In genomic region chr1:236438614-236439013, GRCh38 we compare ENCODE assay signal across 37 cellular contexts. TPM values are rescaled to one million over a fixed set of nuclear protein-coding genes. Genes with fewer than 3 reads are reported as not detected.
DNase-seq lines count a peak whose midpoint lies in the region; ATAC-seq, FAIRE-seq and TF ChIP-seq lines count a peak whose summit lies in the region.
"Had no signal": no experiment of that assay in that cellular context is flagged by ENCODE, and none has a peak within 500 bp of the region (broad histone marks: within the 10 kb centered on the region; RNA-seq: fewer than 3 reads in every experiment).

No MANE protein-coding gene starts in this region.

- H3K9me1 ChIP-seq in K562 (ENCODE audit: control insufficient read depth, insufficient read depth, low read length): no peaks in the 10 kb centered on the region

- no peaks in the 10 kb centered on the region for H3K79me2 ChIP-seq in K562 (ENCODE audit: control insufficient read depth, insufficient read depth, low read length)

- H3K9me3 Mint-ChIP-seq in endodermal cell: peaks cover 22% of the 10 kb centered on the region
- H3K9me3 Mint-ChIP-seq: CD4-positive, alpha-beta T cell; CD8-positive, alpha-beta memory T cell; CD8-positive, alpha-beta T cell had no signal

- H3K27me3 ChIP-seq in K562 (ENCODE audit: control insufficient read depth in 2 of 2, insufficient read depth in 2 of 2, low read length in 2 of 2) (no peaks in the 10 kb centered on the region), endodermal cell (ENCODE audit: control insufficient read depth, insufficient read depth, low read length, poor library complexity, severe bottlenecking) (no peaks in the 10 kb centered on the region)
- H3K27me3 ChIP-seq: BLaER1; BLaER1 treated with 17β-estradiol and CSF1 and Interleukin-3, amounts not matched to agents 10 nM and 100 nM had no signal

- DNase-seq in D721Med (ENCODE audit: insufficient read length, low spot score) (no peak), K562 (ENCODE audit: extremely low read depth in 1 of 4, low spot score in 3 of 4) (no peak), endodermal cell (no peak), HuH-7 (ENCODE audit: low spot score) (no peak), NCI-H1417 (lab: John Stamatoyannopoulos, UW) (no peak), head of caudate nucleus (no peak)
- DNase-seq: 8988T; ACHN; AML-193; BE2C; C1 segment of cervical spinal cord; Caco-2; Calu3; CD4-positive, alpha-beta memory T cell; CD4-positive, alpha-beta T cell; CD4-positive, CD25-positive, alpha-beta regulatory T cell; CD8-positive, alpha-beta memory T cell; CD8-positive, alpha-beta T cell; COR-L47; DMS 273 treated with DMSO at 0.1 percent for 48 hours; DMS153; DMS53; DMS79; DMS79 treated with DMSO at 0.1 percent for 48 hours; DND-41; EL had no signal

- no peaks in the 10 kb centered on the region for H4K20me1 ChIP-seq in K562 (replicated peaks; ENCODE audit: control insufficient read depth, insufficient read depth, low read length)
- H4K20me1 ChIP-seq: BLaER1; BLaER1 treated with 17β-estradiol and CSF1 and Interleukin-3, amounts not matched to agents 10 nM and 100 nM had no signal

- ATAC-seq in K562: peak; percentile 73
- ATAC-seq: A549; CD8-positive, alpha-beta T cell had no signal

- H3K36me3 ChIP-seq in K562 (ENCODE audit: control insufficient read depth, insufficient read depth, low read length) (peaks cover 19% of the 10 kb centered on the region; the same call in 2 of the 3 replicates), endodermal cell (ENCODE audit: control insufficient read depth, insufficient read depth, low read length) (peaks cover 7% of the 10 kb centered on the region)
- H3K36me3 ChIP-seq: BE2C; BLaER1; BLaER1 treated with 17β-estradiol and CSF1 and Interleukin-3, amounts not matched to agents 10 nM and 100 nM had no signal

- H3K4me3 ChIP-seq in K562 (no peak overlapping the region), endodermal cell (ENCODE audit: low read length) (peak overlapping the region; percentile 18)
- H3K4me3 ChIP-seq: A549; BLaER1; BLaER1 treated with 17β-estradiol and CSF1 and Interleukin-3, amounts not matched to agents 10 nM and 100 nM had no signal

- H3K27ac ChIP-seq in K562 (ENCODE audit: extremely low read depth, low read depth, low read length) (no peak overlapping the region), endodermal cell (ENCODE audit: low read depth, low read length) (no peak overlapping the region)
- H3K27ac ChIP-seq: 22Rv1; A549; BLaER1; BLaER1 treated with 17β-estradiol and CSF1 and Interleukin-3, amounts not matched to agents 10 nM and 100 nM; C4-2B had no signal

- in situ Hi-C loops in K562 (cut with MboI): no loop called here

- TF ChIP-seq CTCF in D721Med (IDR thresholded peaks at IDR 0.05; ENCODE audit: insufficient read depth, missing control alignments) (no peak), K562 (IDR thresholded peaks at IDR 0.05 in 2 of 3, conservative IDR thresholded peaks at IDR 0.05 in 1 of 3; ENCODE audit: insufficient read depth in 2 of 3, low read depth in 1 of 3, low read length in 3 of 3) (no peak), endodermal cell (conservative IDR thresholded peaks at IDR 0.05) (no peak)

- peaks cover 13% of the 10 kb centered on the region for H3K27me3 Mint-ChIP-seq in endodermal cell (ENCODE audit: insufficient read depth)
- H3K27me3 Mint-ChIP-seq: CD4-positive, alpha-beta memory T cell; CD4-positive, alpha-beta T cell; CD4-positive, CD25-positive, alpha-beta regulatory T cell; CD8-positive, alpha-beta memory T cell had no signal

- POLR2A ChIA-PET in K562 (lab: Yijun Ruan, JAX): interaction anchor here (0.7 to 1.9 kb wide), 2 partner anchors 8 to 13 kb away, joined by 3 to 4 read pairs; no protein-coding TSS in a partner anchor

- H3K4me2 ChIP-seq in K562 (ENCODE audit: insufficient read depth, low read length): no peak overlapping the region; the same call in 1 of the 2 replicates
- H3K4me2 ChIP-seq: A549; BLaER1; BLaER1 treated with 17β-estradiol and CSF1 and Interleukin-3, amounts not matched to agents 10 nM and 100 nM had no signal

- H3K4me1 Mint-ChIP-seq in endodermal cell: peaks cover 4% of the 10 kb centered on the region
- H3K4me1 Mint-ChIP-seq: B cell; CD14-positive monocyte; CD4-positive, CD25-positive, alpha-beta regulatory T cell had no signal

- FAIRE-seq in D721Med (lab: Jason Lieb, UNC): peak; percentile 44
- FAIRE-seq in K562 (lab: Jason Lieb, UNC): no peak
- FAIRE-seq: A204.1, A549 had no signal

- no peak overlapping the region for H3K4me3 Mint-ChIP-seq in endodermal cell
- H3K4me3 Mint-ChIP-seq: B cell; CD14-positive monocyte; CD4-positive, alpha-beta T cell; CD4-positive, CD25-positive, alpha-beta regulatory T cell; CD8-positive, alpha-beta memory T cell; CD8-positive, alpha-beta T cell had no signal

- no peak for TF ChIP-seq RAD21 in K562 (CRISPR knock-in tag; conservative IDR thresholded peaks at IDR 0.05 in 1 of 2, IDR thresholded peaks at IDR 0.05 in 1 of 2)

- H3K4me1 ChIP-seq in K562 (replicated peaks in 1 of 2; ENCODE audit: control insufficient read depth in 2 of 2, insufficient read depth in 2 of 2, low read length in 2 of 2) (no peaks in the 10 kb centered on the region), endodermal cell (ENCODE audit: control insufficient read depth, insufficient read depth, low read length) (no peaks in the 10 kb centered on the region)
- H3K4me1 ChIP-seq: A549; BE2C; BLaER1; BLaER1 treated with 17β-estradiol and CSF1 and Interleukin-3, amounts not matched to agents 10 nM and 100 nM had no signal

- no TSS peak for BruUV-seq in K562 (replicated peaks; lab: Mats Ljungman, UMichigan)

- peaks cover 20% of the 10 kb centered on the region for H3K36me3 Mint-ChIP-seq in endodermal cell (ENCODE audit: low read depth)
- H3K36me3 Mint-ChIP-seq: CD14-positive monocyte; CD8-positive, alpha-beta T cell had no signal

- H2AFZ ChIP-seq in K562 (ENCODE audit: low read depth, low read length): no peak overlapping the region

- TF ChIP-seq POLR2A in K562 (conservative IDR thresholded peaks at IDR 0.05): no peak

- H3K9ac ChIP-seq in K562 (ENCODE audit: insufficient read depth in 1 of 2, low read depth in 2 of 2, low read length in 2 of 2) (no peak overlapping the region), endodermal cell (ENCODE audit: extremely low read depth, low read length, poor library complexity, severe bottlenecking) (no peak overlapping the region)
- H3K9ac ChIP-seq: BLaER1; BLaER1 treated with 17β-estradiol and CSF1 and Interleukin-3, amounts not matched to agents 10 nM and 100 nM had no signal

- no peak for TF ChIP-seq EP300 in K562 (IDR thresholded peaks at IDR 0.05; ENCODE audit: low read length)

- 29% methylated on average over 9 of the region's 9 CpGs for WGBS in K562 (ENCODE audit: insufficient coverage, low coverage, missing lambda C conversion rate)
- WGBS in endodermal cell (ENCODE audit: insufficient coverage in 1 of 2, insufficient read length in 1 of 2), 2 experiments: 90 to 98% methylated on average over 3 to 9 of the region's 9 CpGs

- no peak overlapping the region for H3K27ac Mint-ChIP-seq in endodermal cell
- H3K27ac Mint-ChIP-seq: B cell; CD14-positive monocyte; CD4-positive, alpha-beta memory T cell; CD4-positive, alpha-beta T cell; CD4-positive, CD25-positive, alpha-beta regulatory T cell; CD8-positive, alpha-beta memory T cell; CD8-positive, alpha-beta T cell had no signal

- CTCF ChIA-PET in K562 (lab: Yijun Ruan, JAX; ENCODE audit: low intra/inter-chr PET ratio): no interaction called here

- H3K9me3 ChIP-seq in K562 (replicated peaks; ENCODE audit: control insufficient read depth, insufficient read depth, low read depth, low read length) (no peaks in the 10 kb centered on the region), endodermal cell (ENCODE audit: control insufficient read depth, low read length) (peaks cover 23% of the 10 kb centered on the region)
- H3K9me3 ChIP-seq: A549, BE2C had no signal

- intact Hi-C loops in K562 (cut with micrococcal nuclease) (no loop called here), head of caudate nucleus (cut with DNase I) (no loop called here)

TF ChIP-seq in K562, 482 proteins besides CTCF, POLR2A, EP300 and RAD21 (continues in another document):
- TF ChIP-seq NR2C1 (IDR thresholded peaks at IDR 0.05): no peak
- no peak for TF ChIP-seq NR2C1 (tag; IDR thresholded peaks at IDR 0.05)
- TF ChIP-seq PKNOX1 (IDR thresholded peaks at IDR 0.05): peak; percentile 85
- peak; percentile 52 for TF ChIP-seq CXXC5 (CRISPR knock-in tag; IDR thresholded peaks at IDR 0.05)

RNA-seq across cellular contexts. Expression of gene EDARADD, which starts 44.5 kb away (rescaled TPM):
- total RNA-seq in K562 (2011; cell fraction: chromatin; rRNA removed; ENCODE audit: low replicate concordance): 1.1 and 4.5 TPM in 2 replicates
- total RNA-seq in K562 (2011; cell fraction: nucleolus; rRNA removed): 1.5 and 4.3 TPM in 2 replicates
- total RNA-seq in K562 (2011; cell fraction: nucleoplasm; rRNA removed): 3.6 and 4.0 TPM in 2 replicates
- total RNA-seq in K562 (2014; rRNA removed): 20.6 and 23.1 TPM in 2 replicates
- 20.4 and 21.6 TPM in 2 replicates for total RNA-seq in K562 (2014; rRNA removed; fragmentation: Illumina TruSeq; extraction: Trizol)
- 29.3 and 32.2 TPM in 2 replicates for total RNA-seq in K562 (2015; rRNA removed; fragmentation: Illumina TruSeq; extraction: Trizol)
- 21.1 and 22.5 TPM in 2 replicates for total RNA-seq in K562 (2021)
- 0.46 and 0.49 TPM in 2 replicates for polyA plus RNA-seq in K562 (2011; rRNA removed)
- polyA plus RNA-seq in K562 (2011; cell fraction: cytosol; rRNA removed): 0.25 and 0.43 TPM in 2 replicates
- 0.14 and 0.31 TPM in 2 replicates for polyA plus RNA-seq in K562 (2011; cell fraction: nucleus; rRNA removed)
- polyA plus RNA-seq in K562 (2012): 20.5 and 30.0 TPM in 2 replicates
- 31.1 and 32.4 TPM in 2 replicates for polyA plus RNA-seq in K562 (2014; fragmentation: Illumina TruSeq; extraction: Trizol)
- 1 to 10 TPM; 5.2 to 8.5 TPM for polyA plus RNA-seq in K562 (2014; fragmentation: Nextera tagmentation; extraction: Ambion mirVana)
- polyA plus RNA-seq in K562 (2014; rRNA removed): 17.8 and 21.5 TPM in 2 replicates
- 0.56 and 0.72 TPM in 2 replicates for polyA minus RNA-seq in K562 (2011; rRNA and poly(A)+ RNA removed)
- polyA minus RNA-seq in K562 (2011; cell fraction: cytosol; rRNA and poly(A)+ RNA removed): 0.64 TPM in 1 of 2 replicates, not detected in the other
- polyA minus RNA-seq in K562 (2011; cell fraction: nucleus; rRNA and poly(A)+ RNA removed): 0.40 and 1.3 TPM in 2 replicates
- total RNA-seq in endodermal cell: 1 to 10 TPM; 5.0 to 5.5 TPM
- polyA plus RNA-seq in endodermal cell (2013, experiment 1 of 2): 1.9 TPM
- polyA plus RNA-seq in endodermal cell (2013, experiment 2 of 2): 2.3 TPM
- total RNA-seq: A172, B cell had no signal
- polyA plus RNA-seq: AG04450, BJ, CD14-positive monocyte had no signal
